Comparison of ENCODE assay signal across 17 cellular contexts in the genomic region with DNA sequence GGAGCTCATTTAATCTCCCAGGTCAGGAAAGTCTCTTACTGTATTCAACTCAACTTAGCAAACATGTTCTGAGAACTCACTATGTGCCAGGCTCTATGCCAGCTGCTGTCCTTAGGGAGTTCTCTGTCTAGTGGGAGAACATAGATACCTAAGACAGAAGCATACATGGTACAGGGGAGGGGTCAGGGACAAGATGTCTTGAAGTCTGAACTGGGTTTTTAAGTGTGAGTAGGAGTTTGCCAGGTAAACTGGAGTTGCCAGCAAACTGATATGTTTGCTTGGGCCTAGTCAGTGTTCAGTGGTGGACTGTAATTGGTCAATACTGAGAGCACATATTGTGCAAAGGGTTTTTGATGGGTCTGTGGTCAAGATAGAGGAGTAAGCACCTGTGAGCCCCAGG. TPM values are rescaled to one million over a fixed set of nuclear protein-coding genes. Genes with fewer than 3 reads are reported as not detected.
DNase-seq lines count a peak whose midpoint lies in the region; ATAC-seq and TF ChIP-seq lines count a peak whose summit lies in the region.
"Had no signal": no experiment of that assay in that cellular context is flagged by ENCODE, and none has a peak within 500 bp of the region (broad histone marks: within the 10 kb centered on the region; RNA-seq: fewer than 3 reads in every experiment).

No MANE protein-coding gene starts in this region.

- POLR2A ChIA-PET in SK-N-SH (lab: Yijun Ruan, JAX): no interaction called here

- no peak for DNase-seq in SK-N-SH
- DNase-seq in endothelial cell (ENCODE audit: low spot score): no peak
- DNase-seq in UCSD-AML1 (lab: John Stamatoyannopoulos, UW; ENCODE audit: unreplicated experiment): no peak
- DNase-seq: AML-193; Caco-2; Calu3; CD4-positive, alpha-beta T cell; CD8-positive, alpha-beta T cell; DMS79 treated with DMSO at 0.1 percent for 48 hours; GF-D8 had no signal

- H3K36me3 ChIP-seq in SK-N-SH (replicated peaks in 1 of 2; ENCODE audit: control insufficient read depth in 1 of 2, insufficient read depth in 2 of 2, low read length in 1 of 2): peaks cover 41 to 51% of the 10 kb centered on the region in 2 experiments

- H3K4me1 Mint-ChIP-seq in endothelial cell (ENCODE audit: unreplicated experiment): peaks cover 6% of the 10 kb centered on the region
- H3K4me1 Mint-ChIP-seq: B cell had no signal

- ATAC-seq in SK-N-SH treated with all-trans-retinoic acid at 6 μM for 48 hours (no peak), GM19351 (IDR thresholded peaks at IDR 0.05; ENCODE audit: unreplicated experiment) (no peak)
- ATAC-seq: A549; CD8-positive, alpha-beta T cell had no signal

- TF ChIP-seq CTCF in SK-N-SH (IDR thresholded peaks at IDR 0.05): no peak
- TF ChIP-seq CTCF in endothelial cell (IDR thresholded peaks at IDR 0.05; ENCODE audit: unreplicated experiment): no peak

- H3K9ac ChIP-seq in SK-N-SH: no peak overlapping the region
- H3K9ac ChIP-seq: BLaER1 treated with 17β-estradiol and CSF1 and Interleukin-3, amounts not matched to agents 10 nM and 100 nM had no signal

- no peaks in the 10 kb centered on the region for H3K9me3 Mint-ChIP-seq in endothelial cell (ENCODE audit: unreplicated experiment)
- H3K9me3 Mint-ChIP-seq: CD4-positive, alpha-beta T cell; CD8-positive, alpha-beta T cell had no signal

- no peak overlapping the region for H2AFZ ChIP-seq in SK-N-SH (ENCODE audit: low read depth)

- CTCF ChIA-PET in SK-N-SH (lab: Yijun Ruan, JAX): interaction anchor here (0.9 to 1.6 kb wide), 2 partner anchors 10 to 124 kb away, joined by 3 to 5 read pairs; no protein-coding TSS in a partner anchor

- H3K4me1 ChIP-seq in SK-N-SH (ENCODE audit: control insufficient read depth in 1 of 2, insufficient read depth in 2 of 2, low read depth in 1 of 2, low read length in 1 of 2): no peaks in the 10 kb centered on the region
- H3K4me1 ChIP-seq: A549, Caco-2 had no signal

- no peaks in the 10 kb centered on the region for H3K27me3 ChIP-seq in SK-N-SH (ENCODE audit: insufficient read depth)
- H3K27me3 ChIP-seq: BLaER1 treated with 17β-estradiol and CSF1 and Interleukin-3, amounts not matched to agents 10 nM and 100 nM had no signal

- TF ChIP-seq RAD21 in SK-N-SH (IDR thresholded peaks at IDR 0.05; ENCODE audit: low read length): no peak

- H3K4me2 ChIP-seq in SK-N-SH: no peak overlapping the region
- H3K4me2 ChIP-seq: A549; BLaER1 treated with 17β-estradiol and CSF1 and Interleukin-3, amounts not matched to agents 10 nM and 100 nM had no signal

- peak overlapping the region; percentile 38 for H3K4me3 Mint-ChIP-seq in endothelial cell (ENCODE audit: unreplicated experiment)
- H3K4me3 Mint-ChIP-seq: B cell; CD4-positive, alpha-beta T cell; CD8-positive, alpha-beta T cell had no signal

- TF ChIP-seq EP300 in SK-N-SH (IDR thresholded peaks at IDR 0.05; ENCODE audit: borderline replicate concordance in 1 of 2, low read depth in 1 of 2, low read length in 1 of 2): no peak

- no peak overlapping the region for H3K27ac Mint-ChIP-seq in endothelial cell (ENCODE audit: unreplicated experiment)
- H3K27ac Mint-ChIP-seq: B cell; CD4-positive, alpha-beta T cell; CD8-positive, alpha-beta T cell had no signal

- H3K4me3 ChIP-seq in SK-N-SH (ENCODE audit: low read depth in 2 of 2, low read length in 1 of 2): no peak overlapping the region
- H3K4me3 ChIP-seq: A549; BLaER1 treated with 17β-estradiol and CSF1 and Interleukin-3, amounts not matched to agents 10 nM and 100 nM had no signal

- H3K27me3 Mint-ChIP-seq in endothelial cell (ENCODE audit: unreplicated experiment): peaks cover 2% of the 10 kb centered on the region
- H3K27me3 Mint-ChIP-seq: B cell; CD4-positive, alpha-beta T cell had no signal

- no peaks in the 10 kb centered on the region for H3K79me2 ChIP-seq in SK-N-SH (ENCODE audit: insufficient read depth)

- H4K20me1 ChIP-seq in SK-N-SH (ENCODE audit: insufficient read depth): no peaks in the 10 kb centered on the region

- no peaks in the 10 kb centered on the region for H3K9me3 ChIP-seq in SK-N-SH
- H3K9me3 ChIP-seq: A549; BLaER1 treated with 17β-estradiol and CSF1 and Interleukin-3, amounts not matched to agents 10 nM and 100 nM; Caco-2 had no signal

- no peaks in the 10 kb centered on the region for H3K9me2 ChIP-seq in SK-N-SH

- no peaks in the 10 kb centered on the region for H3F3A ChIP-seq in SK-N-SH (replicated peaks; ENCODE audit: insufficient read depth)

- peaks cover 60% of the 10 kb centered on the region for H3K36me3 Mint-ChIP-seq in endothelial cell (ENCODE audit: low read depth, unreplicated experiment)

- no peak overlapping the region for H3K27ac ChIP-seq in SK-N-SH (ENCODE audit: low read depth in 2 of 2, low read length in 1 of 2)
- H3K27ac ChIP-seq: 22Rv1, A549, C4-2B had no signal

TF ChIP-seq in SK-N-SH treated with all-trans-retinoic acid at 6 μM for 48 hours, 23 proteins besides CTCF, POLR2A, EP300 and RAD21:
- TF ChIP-seq SNAI2 (CRISPR knock-in tag; IDR thresholded peaks at IDR 0.05): no peak
- TF ChIP-seq ZNF8 (CRISPR knock-in tag; IDR thresholded peaks at IDR 0.05): no peak
- peak; percentile 77; the same call in 1 of the 2 replicates for TF ChIP-seq ZFP3 (CRISPR knock-in tag; IDR thresholded peaks at IDR 0.05)

TF ChIP-seq in SK-N-SH, 30 proteins besides CTCF, POLR2A, EP300 and RAD21 (continues in another document):
- TF ChIP-seq RCOR1 (IDR thresholded peaks at IDR 0.05; ENCODE audit: low read length): no peak
- no peak for TF ChIP-seq TCF12 (IDR thresholded peaks at IDR 0.05)
- no peak for TF ChIP-seq EZH2phosphoT487 (IDR thresholded peaks at IDR 0.05; ENCODE audit: borderline replicate concordance, low read depth)
- TF ChIP-seq, protein P1, sequence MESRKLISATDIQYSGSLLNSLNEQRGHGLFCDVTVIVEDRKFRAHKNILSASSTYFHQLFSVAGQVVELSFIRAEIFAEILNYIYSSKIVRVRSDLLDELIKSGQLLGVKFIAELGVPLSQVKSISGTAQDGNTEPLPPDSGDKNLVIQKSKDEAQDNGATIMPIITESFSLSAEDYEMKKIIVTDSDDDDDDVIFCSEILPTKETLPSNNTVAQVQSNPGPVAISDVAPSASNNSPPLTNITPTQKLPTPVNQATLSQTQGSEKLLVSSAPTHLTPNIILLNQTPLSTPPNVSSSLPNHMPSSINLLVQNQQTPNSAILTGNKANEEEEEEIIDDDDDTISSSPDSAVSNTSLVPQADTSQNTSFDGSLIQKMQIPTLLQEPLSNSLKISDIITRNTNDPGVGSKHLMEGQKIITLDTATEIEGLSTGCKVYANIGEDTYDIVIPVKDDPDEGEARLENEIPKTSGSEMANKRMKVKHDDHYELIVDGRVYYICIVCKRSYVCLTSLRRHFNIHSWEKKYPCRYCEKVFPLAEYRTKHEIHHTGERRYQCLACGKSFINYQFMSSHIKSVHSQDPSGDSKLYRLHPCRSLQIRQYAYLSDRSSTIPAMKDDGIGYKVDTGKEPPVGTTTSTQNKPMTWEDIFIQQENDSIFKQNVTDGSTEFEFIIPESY (IDR thresholded peaks at IDR 0.05; ENCODE audit: borderline replicate concordance, low read depth): no peak
- no peak for TF ChIP-seq FOXJ3 (CRISPR knock-in tag; IDR thresholded peaks at IDR 0.05)
- no peak for TF ChIP-seq JUND (IDR thresholded peaks at IDR 0.05)
- TF ChIP-seq, protein P2, sequence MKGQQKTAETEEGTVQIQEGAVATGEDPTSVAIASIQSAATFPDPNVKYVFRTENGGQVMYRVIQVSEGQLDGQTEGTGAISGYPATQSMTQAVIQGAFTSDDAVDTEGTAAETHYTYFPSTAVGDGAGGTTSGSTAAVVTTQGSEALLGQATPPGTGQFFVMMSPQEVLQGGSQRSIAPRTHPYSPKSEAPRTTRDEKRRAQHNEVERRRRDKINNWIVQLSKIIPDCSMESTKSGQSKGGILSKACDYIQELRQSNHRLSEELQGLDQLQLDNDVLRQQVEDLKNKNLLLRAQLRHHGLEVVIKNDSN (IDR thresholded peaks at IDR 0.05; ENCODE audit: borderline replicate concordance, low read depth): no peak
- TF ChIP-seq, protein P3, sequence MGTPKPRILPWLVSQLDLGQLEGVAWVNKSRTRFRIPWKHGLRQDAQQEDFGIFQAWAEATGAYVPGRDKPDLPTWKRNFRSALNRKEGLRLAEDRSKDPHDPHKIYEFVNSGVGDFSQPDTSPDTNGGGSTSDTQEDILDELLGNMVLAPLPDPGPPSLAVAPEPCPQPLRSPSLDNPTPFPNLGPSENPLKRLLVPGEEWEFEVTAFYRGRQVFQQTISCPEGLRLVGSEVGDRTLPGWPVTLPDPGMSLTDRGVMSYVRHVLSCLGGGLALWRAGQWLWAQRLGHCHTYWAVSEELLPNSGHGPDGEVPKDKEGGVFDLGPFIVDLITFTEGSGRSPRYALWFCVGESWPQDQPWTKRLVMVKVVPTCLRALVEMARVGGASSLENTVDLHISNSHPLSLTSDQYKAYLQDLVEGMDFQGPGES (IDR thresholded peaks at IDR 0.05; ENCODE audit: low read depth, low read length): no peak
- TF ChIP-seq NFIC (IDR thresholded peaks at IDR 0.05; ENCODE audit: borderline replicate concordance): no peak
- TF ChIP-seq POLR2AphosphoS5 (IDR thresholded peaks at IDR 0.05; ENCODE audit: low read depth, low read length): no peak
- TF ChIP-seq RXRA (IDR thresholded peaks at IDR 0.05; ENCODE audit: borderline replicate concordance, low read depth): no peak
- no peak for TF ChIP-seq SIN3A (IDR thresholded peaks at IDR 0.05; ENCODE audit: borderline replicate concordance, low read depth, low read length)
- no peak for TF ChIP-seq GABPA (IDR thresholded peaks at IDR 0.05; ENCODE audit: low read depth)
- no peak for TF ChIP-seq RFX5 (IDR thresholded peaks at IDR 0.05; ENCODE audit: low read length)
- TF ChIP-seq ELF1 (IDR thresholded peaks at IDR 0.05): no peak
- TF ChIP-seq GATA2 (CRISPR knock-in tag; IDR thresholded peaks at IDR 0.05): no peak

RNA-seq across cellular contexts. Expression of a gene that starts 18.3 kb away (rescaled TPM):
- polyA plus RNA-seq in SK-N-SH (2012; rRNA removed): 13.8 and 15.9 TPM in 2 replicates
- 13.5 and 14.1 TPM in 2 replicates for polyA plus RNA-seq in SK-N-SH (2012; cell fraction: cytosol; rRNA removed)
- polyA plus RNA-seq in SK-N-SH (2012; cell fraction: nucleus; rRNA removed): 17.5 and 22.3 TPM in 2 replicates
- 17.5 TPM for total RNA-seq in endothelial cell (ENCODE audit: unreplicated experiment)

RNA-seq across cellular contexts. Expression of a gene that starts 30.4 kb away (rescaled TPM):
- 32.7 and 35.7 TPM in 2 replicates for polyA plus RNA-seq in SK-N-SH (2012; rRNA removed)
- polyA plus RNA-seq in SK-N-SH (2012; cell fraction: cytosol; rRNA removed): 27.5 and 27.8 TPM in 2 replicates
- polyA plus RNA-seq in SK-N-SH (2012; cell fraction: nucleus; rRNA removed): 121 and 162 TPM in 2 replicates
- total RNA-seq in endothelial cell (ENCODE audit: unreplicated experiment): 83.8 TPM
